In the genomic region with DNA sequence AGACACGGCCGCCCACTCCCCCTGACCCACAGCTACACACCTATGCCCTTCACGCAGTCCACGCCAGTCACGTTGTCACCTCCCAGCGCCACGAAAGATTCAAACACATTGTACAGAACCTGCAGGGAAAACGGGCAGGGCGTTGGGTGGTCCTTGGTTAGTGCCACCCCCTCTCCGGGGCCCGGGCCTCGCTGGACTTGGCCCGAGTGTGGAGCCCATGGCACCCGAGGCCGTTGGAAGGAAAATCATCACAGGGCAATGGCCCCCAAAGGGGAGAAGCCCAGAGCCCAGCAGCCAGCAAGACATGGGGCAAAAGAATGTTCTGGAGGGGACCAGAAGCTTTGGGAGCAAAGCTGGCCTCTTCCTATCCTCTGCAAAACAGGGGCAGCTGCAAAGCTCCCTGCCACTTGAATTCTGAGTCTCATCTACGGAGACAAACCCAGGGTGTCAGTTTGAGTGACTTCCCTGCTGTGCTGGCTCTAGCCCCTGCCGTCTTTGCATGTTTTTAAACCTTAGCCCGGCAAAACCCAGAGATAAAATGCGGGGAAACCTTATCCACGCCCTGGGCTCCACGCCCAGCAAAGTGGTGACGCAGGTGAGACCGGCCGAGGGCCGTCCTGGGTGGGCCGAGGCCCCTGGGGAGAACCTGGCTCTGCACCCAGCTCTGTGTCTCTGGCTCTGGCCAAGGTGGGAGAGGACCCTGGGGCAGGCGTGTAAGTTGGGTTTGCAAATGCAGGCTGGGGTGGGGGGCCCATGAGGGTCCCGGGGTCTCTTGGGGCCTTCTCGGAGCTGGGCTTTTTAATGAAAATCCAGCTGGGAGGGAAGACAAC, we compare ENCODE assay signal across 16 cellular contexts. TPM values are rescaled to one million over a fixed set of nuclear protein-coding genes. Genes with fewer than 3 reads are reported as not detected.
DNase-seq lines count a peak whose midpoint lies in the region; ATAC-seq and TF ChIP-seq lines count a peak whose summit lies in the region.
"Had no signal": no experiment of that assay in that cellular context is flagged by ENCODE, and none has a peak within 500 bp of the region (broad histone marks: within the 10 kb centered on the region; RNA-seq: fewer than 3 reads in every experiment).

No MANE protein-coding gene starts in this region.

- no peaks in the 10 kb centered on the region for H3K36me3 Mint-ChIP-seq in activated CD4-positive, alpha-beta T cell treated with anti-CD3 and anti-CD28 coated beads, Interleukin-2, amount 10 ng/mL, durations not matched to agents 7 days and 5 days (ENCODE audit: low read depth)
- H3K36me3 Mint-ChIP-seq in activated CD4-positive, alpha-beta T cell treated with anti-CD3 and anti-CD28 coated beads, Interleukin-2, amount 10 ng/mL, durations not matched to agents 24 days and 14 days (ENCODE audit: low read depth) = no peaks in the 10 kb centered on the region
- H3K36me3 Mint-ChIP-seq in dendritic cell treated with granulocyte-macrophage colony-stimulating factor and Interleukin-4, amounts not matched to agents 40 ng/mL and 50 ng/mL, for 4 days (ENCODE audit: low read depth) = no peaks in the 10 kb centered on the region

- TF ChIP-seq EP300 in suprapubic skin (IDR thresholded peaks at IDR 0.05) = no peak

- no peaks in the 10 kb centered on the region for H3K9me3 Mint-ChIP-seq in activated CD4-positive, alpha-beta T cell treated with anti-CD3 and anti-CD28 coated beads, Interleukin-2, amount 10 ng/mL, durations not matched to agents 7 days and 5 days
- no peaks in the 10 kb centered on the region for H3K9me3 Mint-ChIP-seq in activated CD4-positive, alpha-beta T cell treated with anti-CD3 and anti-CD28 coated beads, Interleukin-2, amount 10 ng/mL, durations not matched to agents 24 days and 14 days
- no peaks in the 10 kb centered on the region for H3K9me3 Mint-ChIP-seq in dendritic cell treated with granulocyte-macrophage colony-stimulating factor and Interleukin-4, amounts not matched to agents 40 ng/mL and 50 ng/mL, for 4 days
- H3K9me3 Mint-ChIP-seq: HFFc6 had no signal

- 66% methylated on average over 14 of the region's 29 CpGs for WGBS in suprapubic skin
- 62 to 67% methylated on average over 22 to 29 of the region's 29 CpGs for WGBS in body of pancreas, 2 donors

- no peak overlapping the region for H3K27ac ChIP-seq in suprapubic skin
- no peak overlapping the region for H3K27ac ChIP-seq in body of pancreas

- H3K4me1 Mint-ChIP-seq in activated CD4-positive, alpha-beta T cell treated with anti-CD3 and anti-CD28 coated beads, Interleukin-2, amount 10 ng/mL, durations not matched to agents 7 days and 5 days = peaks cover 11% of the 10 kb centered on the region
- H3K4me1 Mint-ChIP-seq in activated CD4-positive, alpha-beta T cell treated with anti-CD3 and anti-CD28 coated beads, Interleukin-2, amount 10 ng/mL, durations not matched to agents 24 days and 14 days = no peaks in the 10 kb centered on the region
- H3K4me1 Mint-ChIP-seq in dendritic cell treated with granulocyte-macrophage colony-stimulating factor and Interleukin-4, amounts not matched to agents 40 ng/mL and 50 ng/mL, for 4 days (ENCODE audit: low read depth) = peaks cover 20% of the 10 kb centered on the region

- H3K27ac Mint-ChIP-seq in activated CD4-positive, alpha-beta T cell treated with anti-CD3 and anti-CD28 coated beads, Interleukin-2, amount 10 ng/mL, durations not matched to agents 7 days and 5 days = peak overlapping the region; percentile 54
- H3K27ac Mint-ChIP-seq in activated CD4-positive, alpha-beta T cell treated with anti-CD3 and anti-CD28 coated beads, Interleukin-2, amount 10 ng/mL, durations not matched to agents 24 days and 14 days = no peak overlapping the region
- peak overlapping the region; percentile 35 for H3K27ac Mint-ChIP-seq in dendritic cell treated with granulocyte-macrophage colony-stimulating factor and Interleukin-4, amounts not matched to agents 40 ng/mL and 50 ng/mL, for 4 days
- H3K27ac Mint-ChIP-seq: HFFc6 had no signal

- H3K27me3 Mint-ChIP-seq in activated CD4-positive, alpha-beta T cell treated with anti-CD3 and anti-CD28 coated beads, Interleukin-2, amount 10 ng/mL, durations not matched to agents 7 days and 5 days = peaks cover 2% of the 10 kb centered on the region
- H3K27me3 Mint-ChIP-seq in activated CD4-positive, alpha-beta T cell treated with anti-CD3 and anti-CD28 coated beads, Interleukin-2, amount 10 ng/mL, durations not matched to agents 24 days and 14 days = no peaks in the 10 kb centered on the region
- H3K27me3 Mint-ChIP-seq in dendritic cell treated with granulocyte-macrophage colony-stimulating factor and Interleukin-4, amounts not matched to agents 40 ng/mL and 50 ng/mL, for 4 days = peaks cover 79% of the 10 kb centered on the region

- TF ChIP-seq POLR2A in suprapubic skin (IDR thresholded peaks at IDR 0.05) = no peak
- TF ChIP-seq POLR2A in body of pancreas (IDR thresholded peaks at IDR 0.05) = no peak

- CTCF ChIA-PET in activated CD4-positive, alpha-beta T cell treated with anti-CD3 and anti-CD28 coated beads, Interleukin-2, amount 10 ng/mL, durations not matched to agents 7 days and 5 days (lab: Charles Lee) = interaction anchor here (1.4 kb wide), 1 partner anchor 12 kb away, joined by 4 read pairs; no protein-coding TSS in a partner anchor

- H3K4me3 ChIP-seq in suprapubic skin = no peak overlapping the region
- no peak overlapping the region for H3K4me3 ChIP-seq in body of pancreas

- peaks cover 12% of the 10 kb centered on the region for H3K4me1 ChIP-seq in suprapubic skin
- H3K4me1 ChIP-seq in body of pancreas = no peaks in the 10 kb centered on the region

- H3K27me3 ChIP-seq in suprapubic skin = peaks cover 54% of the 10 kb centered on the region
- peaks cover 0 to 5% of the 10 kb centered on the region in 2 donors for H3K27me3 ChIP-seq in body of pancreas

- TF ChIP-seq CTCF in suprapubic skin (IDR thresholded peaks at IDR 0.05) = no peak
- no peak for TF ChIP-seq CTCF in body of pancreas (IDR thresholded peaks at IDR 0.05)

- no peak for DNase-seq in activated CD4-positive, alpha-beta T cell treated with anti-CD3 and anti-CD28 coated beads, Interleukin-2, amount 10 ng/mL, durations not matched to agents 7 days and 5 days
- DNase-seq in activated CD4-positive, alpha-beta T cell treated with anti-CD3 and anti-CD28 coated beads, Interleukin-2, amount 10 ng/mL, durations not matched to agents 24 days and 14 days = no peak
- DNase-seq in NCI-H2107 treated with DMSO at 0.1 percent for 48 hours (lab: John Stamatoyannopoulos, UW; ENCODE audit: unreplicated experiment) = peak; percentile 68
- no peak for DNase-seq in suprapubic skin (ENCODE audit: low spot score in 2 of 2)
- DNase-seq in body of pancreas = no peak
- DNase-seq in stimulated activated naive CD4-positive, alpha-beta T cell (lab: John Stamatoyannopoulos, UW) = no peak
- no peak for DNase-seq in NK-92 (lab: John Stamatoyannopoulos, UW; ENCODE audit: unreplicated experiment)
- DNase-seq: COR-L47; HFFc6; Kasumi-1; NCI-H1105 treated with DMSO at 0.1 percent for 48 hours; NCI-H1694 treated with DMSO at 0.1 percent for 48 hours; NCI-H510A; NK-92 treated with Interleukin-12 subunit alpha and Interleukin-12 subunit beta, amount 100 ng/mL, for 24 hours; RPMI8226 had no signal

- H3K9me3 ChIP-seq in suprapubic skin (no peaks in the 10 kb centered on the region), body of pancreas (no peaks in the 10 kb centered on the region)

- POLR2A ChIA-PET in activated CD4-positive, alpha-beta T cell treated with anti-CD3 and anti-CD28 coated beads, Interleukin-2, amount 10 ng/mL, durations not matched to agents 7 days and 5 days (lab: Charles Lee) = no interaction called here

- H3K36me3 ChIP-seq in suprapubic skin (no peaks in the 10 kb centered on the region), body of pancreas (replicated peaks in 1 of 2; ENCODE audit: insufficient read depth in 1 of 2, low read depth in 2 of 2) (no peaks in the 10 kb centered on the region)

- H3K4me3 Mint-ChIP-seq in activated CD4-positive, alpha-beta T cell treated with anti-CD3 and anti-CD28 coated beads, Interleukin-2, amount 10 ng/mL, durations not matched to agents 7 days and 5 days = no peak overlapping the region
- no peak overlapping the region for H3K4me3 Mint-ChIP-seq in activated CD4-positive, alpha-beta T cell treated with anti-CD3 and anti-CD28 coated beads, Interleukin-2, amount 10 ng/mL, durations not matched to agents 24 days and 14 days
- no peak overlapping the region for H3K4me3 Mint-ChIP-seq in dendritic cell treated with granulocyte-macrophage colony-stimulating factor and Interleukin-4, amounts not matched to agents 40 ng/mL and 50 ng/mL, for 4 days
- H3K4me3 Mint-ChIP-seq: HFFc6 had no signal

- intact Hi-C loops in activated CD4-positive, alpha-beta T cell treated with anti-CD3 and anti-CD28 coated beads, Interleukin-2, amount 10 ng/mL, durations not matched to agents 24 days and 14 days (cut with micrococcal nuclease) = no loop called here
- intact Hi-C loops in dendritic cell treated with granulocyte-macrophage colony-stimulating factor and Interleukin-4, amounts not matched to agents 40 ng/mL and 50 ng/mL, for 4 days (cut with micrococcal nuclease) = loop anchor here (10.0 kb wide), 1 partner anchor 119 kb away; no protein-coding TSS in a partner anchor
- intact Hi-C loops in body of pancreas (cut with DNase I) = no loop called here

- no peak for ATAC-seq in body of pancreas

RNA-seq across cellular contexts. Expression of gene SLC9A3, which starts 38.9 kb away (rescaled TPM):
- total RNA-seq in activated CD4-positive, alpha-beta T cell treated with anti-CD3 and anti-CD28 coated beads, Interleukin-2, amount 10 ng/mL, durations not matched to agents 7 days and 5 days = 1 to 10 TPM; 1.4 to 2.2 TPM
- 3.0 and 3.3 TPM in 2 replicates for total RNA-seq in activated CD4-positive, alpha-beta T cell treated with anti-CD3 and anti-CD28 coated beads, Interleukin-2, amount 10 ng/mL, durations not matched to agents 24 days and 14 days
- total RNA-seq in suprapubic skin (1 to 10 TPM; 3.7 to 5.9 (median 4.3) TPM), body of pancreas (1 to 10 TPM; 2.0 to 4.7 TPM)

RNA-seq across cellular contexts. Expression of gene EXOC3, which starts 42.4 kb away (rescaled TPM):
- total RNA-seq in activated CD4-positive, alpha-beta T cell treated with anti-CD3 and anti-CD28 coated beads, Interleukin-2, amount 10 ng/mL, durations not matched to agents 7 days and 5 days = 10 to 100 TPM; 65.5 to 79.0 TPM
- 64.5 and 67.2 TPM in 2 replicates for total RNA-seq in activated CD4-positive, alpha-beta T cell treated with anti-CD3 and anti-CD28 coated beads, Interleukin-2, amount 10 ng/mL, durations not matched to agents 24 days and 14 days
- 100 to 1,000 TPM in 1 of 4 donors, 10 to 100 TPM in 3; 68.9 to 199 (median 83.4) TPM for total RNA-seq in suprapubic skin
- total RNA-seq in body of pancreas = 10 to 100 TPM; 32.2 to 79.1 TPM
